In the genomic region with DNA sequence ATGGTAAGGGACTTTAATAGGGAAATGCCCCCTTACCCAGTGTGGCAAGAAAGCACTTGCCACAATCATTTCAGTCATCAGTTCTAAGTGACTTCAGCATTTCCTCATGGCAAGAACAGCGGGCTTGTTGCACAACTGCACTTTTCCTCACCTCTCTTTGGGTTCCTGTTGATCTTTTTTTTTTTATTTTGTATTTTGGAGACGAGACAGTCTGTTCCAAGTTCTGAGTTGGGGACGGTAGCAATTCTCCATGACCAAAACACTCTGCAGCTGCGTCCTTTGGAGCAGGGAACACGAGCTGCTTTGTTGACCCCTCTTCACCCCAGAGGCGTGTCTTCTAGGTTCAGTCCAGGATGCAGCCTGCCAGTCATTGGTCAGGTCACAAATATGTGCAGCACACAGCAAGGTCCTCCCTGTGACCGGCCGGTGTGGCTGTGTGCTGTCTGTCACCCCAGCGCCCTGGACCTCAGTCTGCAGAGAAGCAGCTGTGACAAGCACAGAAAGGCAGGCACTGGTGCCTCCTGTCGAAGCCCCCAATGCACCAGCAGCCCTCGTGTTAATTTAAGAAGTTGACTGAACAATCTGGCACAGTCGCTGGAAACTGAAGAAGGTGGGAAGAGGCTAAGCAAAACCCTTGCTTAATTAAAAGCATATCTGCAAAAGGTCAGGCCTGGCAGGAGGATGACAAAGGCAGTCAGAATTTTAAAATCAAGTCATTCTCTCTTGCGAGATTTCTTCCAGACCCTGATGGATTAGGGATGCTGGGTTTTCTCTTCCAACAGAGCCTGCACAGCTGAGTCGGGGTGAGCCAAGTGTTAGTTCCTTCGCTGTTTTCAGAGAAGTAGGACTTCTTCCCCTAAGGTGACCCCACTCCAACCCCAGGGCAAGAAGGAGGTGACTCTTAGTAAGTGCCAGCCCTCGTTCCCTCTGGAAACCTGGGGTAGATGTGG, we compare ENCODE assay signal across 1 cellular context.
TF ChIP-seq lines count a peak whose summit lies in the region.

No MANE protein-coding gene starts in this region.

TF ChIP-seq in HepG2, 621 proteins besides CTCF, POLR2A, EP300 and RAD21 (continues in another document):
- TF ChIP-seq, protein P1, sequence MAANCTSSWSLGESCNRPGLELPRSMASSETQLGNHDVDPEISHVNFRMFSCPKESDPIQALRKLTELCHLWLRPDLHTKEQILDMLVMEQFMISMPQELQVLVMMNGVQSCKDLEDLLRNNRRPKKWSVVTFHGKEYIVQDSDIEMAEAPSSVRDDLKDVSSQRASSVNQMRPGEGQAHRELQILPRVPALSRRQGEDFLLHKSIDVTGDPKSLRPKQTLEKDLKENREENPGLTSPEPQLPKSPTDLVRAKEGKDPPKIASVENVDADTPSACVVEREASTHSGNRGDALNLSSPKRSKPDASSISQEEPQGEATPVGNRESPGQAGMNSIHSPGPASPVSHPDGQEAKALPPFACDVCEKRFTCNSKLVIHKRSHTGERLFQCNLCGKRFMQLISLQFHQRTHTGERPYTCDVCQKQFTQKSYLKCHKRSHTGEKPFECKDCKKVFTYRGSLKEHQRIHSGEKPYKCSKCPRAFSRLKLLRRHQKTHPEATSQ (CRISPR knock-in tag; IDR thresholded peaks at IDR 0.05; ENCODE audit: borderline replicate concordance) = no peak
- TF ChIP-seq SMAD3 (CRISPR knock-in tag; IDR thresholded peaks at IDR 0.05) = no peak
- no peak for TF ChIP-seq ZNF12 (CRISPR knock-in tag; IDR thresholded peaks at IDR 0.05)
- TF ChIP-seq, protein P2, sequence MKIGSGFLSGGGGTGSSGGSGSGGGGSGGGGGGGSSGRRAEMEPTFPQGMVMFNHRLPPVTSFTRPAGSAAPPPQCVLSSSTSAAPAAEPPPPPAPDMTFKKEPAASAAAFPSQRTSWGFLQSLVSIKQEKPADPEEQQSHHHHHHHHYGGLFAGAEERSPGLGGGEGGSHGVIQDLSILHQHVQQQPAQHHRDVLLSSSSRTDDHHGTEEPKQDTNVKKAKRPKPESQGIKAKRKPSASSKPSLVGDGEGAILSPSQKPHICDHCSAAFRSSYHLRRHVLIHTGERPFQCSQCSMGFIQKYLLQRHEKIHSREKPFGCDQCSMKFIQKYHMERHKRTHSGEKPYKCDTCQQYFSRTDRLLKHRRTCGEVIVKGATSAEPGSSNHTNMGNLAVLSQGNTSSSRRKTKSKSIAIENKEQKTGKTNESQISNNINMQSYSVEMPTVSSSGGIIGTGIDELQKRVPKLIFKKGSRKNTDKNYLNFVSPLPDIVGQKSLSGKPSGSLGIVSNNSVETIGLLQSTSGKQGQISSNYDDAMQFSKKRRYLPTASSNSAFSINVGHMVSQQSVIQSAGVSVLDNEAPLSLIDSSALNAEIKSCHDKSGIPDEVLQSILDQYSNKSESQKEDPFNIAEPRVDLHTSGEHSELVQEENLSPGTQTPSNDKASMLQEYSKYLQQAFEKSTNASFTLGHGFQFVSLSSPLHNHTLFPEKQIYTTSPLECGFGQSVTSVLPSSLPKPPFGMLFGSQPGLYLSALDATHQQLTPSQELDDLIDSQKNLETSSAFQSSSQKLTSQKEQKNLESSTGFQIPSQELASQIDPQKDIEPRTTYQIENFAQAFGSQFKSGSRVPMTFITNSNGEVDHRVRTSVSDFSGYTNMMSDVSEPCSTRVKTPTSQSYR (CRISPR knock-in tag; IDR thresholded peaks at IDR 0.05; ENCODE audit: borderline replicate concordance) = no peak
- 0 out of 2 replicates have a peak, but pooled peaks have one; percentile 46 for TF ChIP-seq ESRRA (CRISPR knock-in tag; IDR thresholded peaks at IDR 0.05; ENCODE audit: low read depth)
- TF ChIP-seq, protein P3, sequence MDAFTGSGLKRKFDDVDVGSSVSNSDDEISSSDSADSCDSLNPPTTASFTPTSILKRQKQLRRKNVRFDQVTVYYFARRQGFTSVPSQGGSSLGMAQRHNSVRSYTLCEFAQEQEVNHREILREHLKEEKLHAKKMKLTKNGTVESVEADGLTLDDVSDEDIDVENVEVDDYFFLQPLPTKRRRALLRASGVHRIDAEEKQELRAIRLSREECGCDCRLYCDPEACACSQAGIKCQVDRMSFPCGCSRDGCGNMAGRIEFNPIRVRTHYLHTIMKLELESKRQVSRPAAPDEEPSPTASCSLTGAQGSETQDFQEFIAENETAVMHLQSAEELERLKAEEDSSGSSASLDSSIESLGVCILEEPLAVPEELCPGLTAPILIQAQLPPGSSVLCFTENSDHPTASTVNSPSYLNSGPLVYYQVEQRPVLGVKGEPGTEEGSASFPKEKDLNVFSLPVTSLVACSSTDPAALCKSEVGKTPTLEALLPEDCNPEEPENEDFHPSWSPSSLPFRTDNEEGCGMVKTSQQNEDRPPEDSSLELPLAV (CRISPR knock-in tag; conservative IDR thresholded peaks at IDR 0.05; ENCODE audit: low read depth) = no peak
- no peak for TF ChIP-seq ZNF652 (CRISPR knock-in tag; IDR thresholded peaks at IDR 0.05; ENCODE audit: borderline replicate concordance, low read depth)
- peak; percentile 54; the same call in 1 of the 2 replicates for TF ChIP-seq CBX5 (CRISPR knock-in tag; IDR thresholded peaks at IDR 0.05; ENCODE audit: borderline replicate concordance)
- TF ChIP-seq, protein P4, sequence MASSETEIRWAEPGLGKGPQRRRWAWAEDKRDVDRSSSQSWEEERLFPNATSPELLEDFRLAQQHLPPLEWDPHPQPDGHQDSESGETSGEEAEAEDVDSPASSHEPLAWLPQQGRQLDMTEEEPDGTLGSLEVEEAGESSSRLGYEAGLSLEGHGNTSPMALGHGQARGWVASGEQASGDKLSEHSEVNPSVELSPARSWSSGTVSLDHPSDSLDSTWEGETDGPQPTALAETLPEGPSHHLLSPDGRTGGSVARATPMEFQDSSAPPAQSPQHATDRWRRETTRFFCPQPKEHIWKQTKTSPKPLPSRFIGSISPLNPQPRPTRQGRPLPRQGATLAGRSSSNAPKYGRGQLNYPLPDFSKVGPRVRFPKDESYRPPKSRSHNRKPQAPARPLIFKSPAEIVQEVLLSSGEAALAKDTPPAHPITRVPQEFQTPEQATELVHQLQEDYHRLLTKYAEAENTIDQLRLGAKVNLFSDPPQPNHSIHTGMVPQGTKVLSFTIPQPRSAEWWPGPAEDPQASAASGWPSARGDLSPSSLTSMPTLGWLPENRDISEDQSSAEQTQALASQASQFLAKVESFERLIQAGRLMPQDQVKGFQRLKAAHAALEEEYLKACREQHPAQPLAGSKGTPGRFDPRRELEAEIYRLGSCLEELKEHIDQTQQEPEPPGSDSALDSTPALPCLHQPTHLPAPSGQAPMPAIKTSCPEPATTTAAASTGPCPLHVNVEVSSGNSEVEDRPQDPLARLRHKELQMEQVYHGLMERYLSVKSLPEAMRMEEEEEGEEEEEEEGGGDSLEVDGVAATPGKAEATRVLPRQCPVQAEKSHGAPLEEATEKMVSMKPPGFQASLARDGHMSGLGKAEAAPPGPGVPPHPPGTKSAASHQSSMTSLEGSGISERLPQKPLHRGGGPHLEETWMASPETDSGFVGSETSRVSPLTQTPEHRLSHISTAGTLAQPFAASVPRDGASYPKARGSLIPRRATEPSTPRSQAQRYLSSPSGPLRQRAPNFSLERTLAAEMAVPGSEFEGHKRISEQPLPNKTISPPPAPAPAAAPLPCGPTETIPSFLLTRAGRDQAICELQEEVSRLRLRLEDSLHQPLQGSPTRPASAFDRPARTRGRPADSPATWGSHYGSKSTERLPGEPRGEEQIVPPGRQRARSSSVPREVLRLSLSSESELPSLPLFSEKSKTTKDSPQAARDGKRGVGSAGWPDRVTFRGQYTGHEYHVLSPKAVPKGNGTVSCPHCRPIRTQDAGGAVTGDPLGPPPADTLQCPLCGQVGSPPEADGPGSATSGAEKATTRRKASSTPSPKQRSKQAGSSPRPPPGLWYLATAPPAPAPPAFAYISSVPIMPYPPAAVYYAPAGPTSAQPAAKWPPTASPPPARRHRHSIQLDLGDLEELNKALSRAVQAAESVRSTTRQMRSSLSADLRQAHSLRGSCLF (CRISPR knock-in tag; IDR thresholded peaks at IDR 0.05; ENCODE audit: borderline replicate concordance) = no peak
- TF ChIP-seq, protein P5, sequence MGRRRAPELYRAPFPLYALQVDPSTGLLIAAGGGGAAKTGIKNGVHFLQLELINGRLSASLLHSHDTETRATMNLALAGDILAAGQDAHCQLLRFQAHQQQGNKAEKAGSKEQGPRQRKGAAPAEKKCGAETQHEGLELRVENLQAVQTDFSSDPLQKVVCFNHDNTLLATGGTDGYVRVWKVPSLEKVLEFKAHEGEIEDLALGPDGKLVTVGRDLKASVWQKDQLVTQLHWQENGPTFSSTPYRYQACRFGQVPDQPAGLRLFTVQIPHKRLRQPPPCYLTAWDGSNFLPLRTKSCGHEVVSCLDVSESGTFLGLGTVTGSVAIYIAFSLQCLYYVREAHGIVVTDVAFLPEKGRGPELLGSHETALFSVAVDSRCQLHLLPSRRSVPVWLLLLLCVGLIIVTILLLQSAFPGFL (CRISPR knock-in tag; IDR thresholded peaks at IDR 0.05) = 0 out of 2 replicates have a peak, but pooled peaks have one; percentile 45
- no peak for TF ChIP-seq ZNF567 (CRISPR knock-in tag; IDR thresholded peaks at IDR 0.05; ENCODE audit: borderline replicate concordance)
- no peak for TF ChIP-seq ZNF205 (CRISPR knock-in tag; IDR thresholded peaks at IDR 0.05)
- no peak for TF ChIP-seq ZNF510 (CRISPR knock-in tag; IDR thresholded peaks at IDR 0.05; ENCODE audit: low read depth)
- TF ChIP-seq ETV6 (CRISPR knock-in tag; conservative IDR thresholded peaks at IDR 0.05) = no peak
- TF ChIP-seq NRL (CRISPR knock-in tag; IDR thresholded peaks at IDR 0.05; ENCODE audit: borderline replicate concordance) = peak; percentile 44; the same call in 1 of the 2 replicates
- TF ChIP-seq, protein P6, sequence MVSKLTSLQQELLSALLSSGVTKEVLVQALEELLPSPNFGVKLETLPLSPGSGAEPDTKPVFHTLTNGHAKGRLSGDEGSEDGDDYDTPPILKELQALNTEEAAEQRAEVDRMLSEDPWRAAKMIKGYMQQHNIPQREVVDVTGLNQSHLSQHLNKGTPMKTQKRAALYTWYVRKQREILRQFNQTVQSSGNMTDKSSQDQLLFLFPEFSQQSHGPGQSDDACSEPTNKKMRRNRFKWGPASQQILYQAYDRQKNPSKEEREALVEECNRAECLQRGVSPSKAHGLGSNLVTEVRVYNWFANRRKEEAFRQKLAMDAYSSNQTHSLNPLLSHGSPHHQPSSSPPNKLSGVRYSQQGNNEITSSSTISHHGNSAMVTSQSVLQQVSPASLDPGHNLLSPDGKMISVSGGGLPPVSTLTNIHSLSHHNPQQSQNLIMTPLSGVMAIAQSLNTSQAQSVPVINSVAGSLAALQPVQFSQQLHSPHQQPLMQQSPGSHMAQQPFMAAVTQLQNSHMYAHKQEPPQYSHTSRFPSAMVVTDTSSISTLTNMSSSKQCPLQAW (CRISPR knock-in tag; IDR thresholded peaks at IDR 0.05) = peak; percentile 87
- TF ChIP-seq ELF3 (CRISPR knock-in tag; IDR thresholded peaks at IDR 0.05) = peak; percentile 20
- no peak for TF ChIP-seq MAZ (IDR thresholded peaks at IDR 0.05; ENCODE audit: borderline replicate concordance, low read depth, low read length)
- 0 out of 2 replicates have a peak, but pooled peaks have one; percentile 23 for TF ChIP-seq MAZ (CRISPR knock-in tag; IDR thresholded peaks at IDR 0.05; ENCODE audit: low read depth)
- TF ChIP-seq ZMYM3 (CRISPR knock-in tag; IDR thresholded peaks at IDR 0.05) = peak; percentile 58; the same call in 1 of the 2 replicates
- 0 out of 2 replicates have a peak, but pooled peaks have one; percentile 24 for TF ChIP-seq ZNF225 (CRISPR knock-in tag; IDR thresholded peaks at IDR 0.05)
- TF ChIP-seq DR1 (CRISPR knock-in tag; IDR thresholded peaks at IDR 0.05) = no peak
- TF ChIP-seq IRF2 (CRISPR knock-in tag; IDR thresholded peaks at IDR 0.05) = 0 out of 2 replicates have a peak, but pooled peaks have one; percentile 24
- no peak for TF ChIP-seq NR1H2 (CRISPR knock-in tag; IDR thresholded peaks at IDR 0.05; ENCODE audit: borderline replicate concordance, low read depth)
- no peak for TF ChIP-seq ZNF232 (CRISPR knock-in tag; IDR thresholded peaks at IDR 0.05; ENCODE audit: borderline replicate concordance)
- TF ChIP-seq RELA (CRISPR knock-in tag; IDR thresholded peaks at IDR 0.05) = no peak
- no peak for TF ChIP-seq GABPB1 (CRISPR knock-in tag; IDR thresholded peaks at IDR 0.05)
- no peak for TF ChIP-seq ZNF496 (CRISPR knock-in tag; IDR thresholded peaks at IDR 0.05; ENCODE audit: insufficient replicate concordance)
- TF ChIP-seq, protein P7, sequence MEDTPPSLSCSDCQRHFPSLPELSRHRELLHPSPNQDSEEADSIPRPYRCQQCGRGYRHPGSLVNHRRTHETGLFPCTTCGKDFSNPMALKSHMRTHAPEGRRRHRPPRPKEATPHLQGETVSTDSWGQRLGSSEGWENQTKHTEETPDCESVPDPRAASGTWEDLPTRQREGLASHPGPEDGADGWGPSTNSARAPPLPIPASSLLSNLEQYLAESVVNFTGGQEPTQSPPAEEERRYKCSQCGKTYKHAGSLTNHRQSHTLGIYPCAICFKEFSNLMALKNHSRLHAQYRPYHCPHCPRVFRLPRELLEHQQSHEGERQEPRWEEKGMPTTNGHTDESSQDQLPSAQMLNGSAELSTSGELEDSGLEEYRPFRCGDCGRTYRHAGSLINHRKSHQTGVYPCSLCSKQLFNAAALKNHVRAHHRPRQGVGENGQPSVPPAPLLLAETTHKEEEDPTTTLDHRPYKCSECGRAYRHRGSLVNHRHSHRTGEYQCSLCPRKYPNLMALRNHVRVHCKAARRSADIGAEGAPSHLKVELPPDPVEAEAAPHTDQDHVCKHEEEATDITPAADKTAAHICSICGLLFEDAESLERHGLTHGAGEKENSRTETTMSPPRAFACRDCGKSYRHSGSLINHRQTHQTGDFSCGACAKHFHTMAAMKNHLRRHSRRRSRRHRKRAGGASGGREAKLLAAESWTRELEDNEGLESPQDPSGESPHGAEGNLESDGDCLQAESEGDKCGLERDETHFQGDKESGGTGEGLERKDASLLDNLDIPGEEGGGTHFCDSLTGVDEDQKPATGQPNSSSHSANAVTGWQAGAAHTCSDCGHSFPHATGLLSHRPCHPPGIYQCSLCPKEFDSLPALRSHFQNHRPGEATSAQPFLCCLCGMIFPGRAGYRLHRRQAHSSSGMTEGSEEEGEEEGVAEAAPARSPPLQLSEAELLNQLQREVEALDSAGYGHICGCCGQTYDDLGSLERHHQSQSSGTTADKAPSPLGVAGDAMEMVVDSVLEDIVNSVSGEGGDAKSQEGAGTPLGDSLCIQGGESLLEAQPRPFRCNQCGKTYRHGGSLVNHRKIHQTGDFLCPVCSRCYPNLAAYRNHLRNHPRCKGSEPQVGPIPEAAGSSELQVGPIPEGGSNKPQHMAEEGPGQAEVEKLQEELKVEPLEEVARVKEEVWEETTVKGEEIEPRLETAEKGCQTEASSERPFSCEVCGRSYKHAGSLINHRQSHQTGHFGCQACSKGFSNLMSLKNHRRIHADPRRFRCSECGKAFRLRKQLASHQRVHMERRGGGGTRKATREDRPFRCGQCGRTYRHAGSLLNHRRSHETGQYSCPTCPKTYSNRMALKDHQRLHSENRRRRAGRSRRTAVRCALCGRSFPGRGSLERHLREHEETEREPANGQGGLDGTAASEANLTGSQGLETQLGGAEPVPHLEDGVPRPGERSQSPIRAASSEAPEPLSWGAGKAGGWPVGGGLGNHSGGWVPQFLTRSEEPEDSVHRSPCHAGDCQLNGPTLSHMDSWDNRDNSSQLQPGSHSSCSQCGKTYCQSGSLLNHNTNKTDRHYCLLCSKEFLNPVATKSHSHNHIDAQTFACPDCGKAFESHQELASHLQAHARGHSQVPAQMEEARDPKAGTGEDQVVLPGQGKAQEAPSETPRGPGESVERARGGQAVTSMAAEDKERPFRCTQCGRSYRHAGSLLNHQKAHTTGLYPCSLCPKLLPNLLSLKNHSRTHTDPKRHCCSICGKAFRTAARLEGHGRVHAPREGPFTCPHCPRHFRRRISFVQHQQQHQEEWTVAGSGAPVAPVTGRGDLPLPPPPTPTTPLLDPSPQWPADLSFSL (CRISPR knock-in tag; IDR thresholded peaks at IDR 0.05) = peak; percentile 65; the same call in 1 of the 2 replicates
